12 cellular contexts compared by ENCODE assay signal in the genomic region with DNA sequence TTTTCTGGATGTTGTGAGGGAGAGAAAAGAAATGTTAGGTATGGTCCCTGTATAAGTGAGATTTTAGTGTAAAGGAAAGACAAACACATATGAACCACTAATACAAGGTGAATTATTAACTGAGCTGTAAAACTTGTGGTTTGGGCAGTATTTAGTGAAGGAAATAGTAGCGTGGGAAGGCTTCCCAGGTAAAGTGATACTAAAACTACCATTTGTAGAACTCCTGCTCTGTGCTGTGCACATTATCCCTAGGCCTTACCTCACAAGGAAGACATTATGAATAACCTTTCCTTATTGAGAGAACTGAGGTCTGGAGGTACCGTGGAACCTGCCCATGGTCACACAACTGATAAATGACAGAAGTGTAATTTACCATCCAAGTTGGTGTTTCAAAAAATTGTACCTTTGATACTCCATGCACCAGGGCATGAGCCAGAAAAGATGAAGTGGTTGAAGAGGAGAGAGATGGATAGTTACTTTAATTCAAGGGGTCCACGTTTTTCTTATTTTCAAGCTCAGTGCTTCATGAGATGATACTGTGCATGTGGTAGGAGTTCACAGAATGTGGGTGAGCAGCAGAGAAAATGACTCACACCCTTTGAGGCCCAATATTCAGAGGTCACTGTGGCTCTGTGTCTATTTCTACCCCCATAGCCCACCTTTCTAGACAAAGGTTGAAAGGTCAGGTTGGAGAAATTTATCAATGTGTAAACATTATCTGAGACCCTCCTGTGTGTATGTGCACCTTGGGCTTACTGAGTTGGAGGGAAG. TPM values are rescaled to one million over a fixed set of nuclear protein-coding genes. Genes with fewer than 3 reads are reported as not detected.
DNase-seq lines count a peak whose midpoint lies in the region; ATAC-seq and TF ChIP-seq lines count a peak whose summit lies in the region.
"Had no signal": no experiment of that assay in that cellular context is flagged by ENCODE, and none has a peak within 500 bp of the region (broad histone marks: within the 10 kb centered on the region; RNA-seq: fewer than 3 reads in every experiment).

No MANE protein-coding gene starts in this region.

- TF ChIP-seq POLR2A in gastrocnemius medialis (IDR thresholded peaks at IDR 0.05), result no peak

- CTCF ChIA-PET in WTC11 (lab: Charles Lee) (no interaction called here), A673 (lab: Charles Lee) (no interaction called here)

- H3K4me1 Mint-ChIP-seq in WTC11, result no peaks in the 10 kb centered on the region

- H3K27ac Mint-ChIP-seq in WTC11, result no peak overlapping the region
- H3K27ac Mint-ChIP-seq: activated naive CD8-positive, alpha-beta T cell had no signal

- ATAC-seq in GM18498 (IDR thresholded peaks at IDR 0.05; ENCODE audit: unreplicated experiment) (peak; percentile 59), GM19395 (IDR thresholded peaks at IDR 0.05; ENCODE audit: unreplicated experiment) (peak; percentile 49), HG02763 (IDR thresholded peaks at IDR 0.05; ENCODE audit: unreplicated experiment) (peak; percentile 59), HG03469 (IDR thresholded peaks at IDR 0.05; ENCODE audit: unreplicated experiment) (peak; percentile 35), WTC11 (no peak), gastrocnemius medialis (no peak)

- H3K4me3 Mint-ChIP-seq in WTC11, result no peak overlapping the region
- H3K4me3 Mint-ChIP-seq: activated naive CD8-positive, alpha-beta T cell had no signal

- no peak overlapping the region for H3K4me3 ChIP-seq in gastrocnemius medialis
- H3K4me3 ChIP-seq in A673 (ENCODE audit: low read depth, low read length, poor library complexity, severe bottlenecking), result no peak overlapping the region
- H3K4me3 ChIP-seq: right atrium auricular region had no signal

- H3K4me1 ChIP-seq in gastrocnemius medialis (no peaks in the 10 kb centered on the region), A673 (ENCODE audit: insufficient read depth, low read length, poor library complexity, severe bottlenecking) (no peaks in the 10 kb centered on the region)
- H3K4me1 ChIP-seq: right atrium auricular region had no signal

- no TSS peak for BruUV-seq in A673 (replicated peaks; lab: Mats Ljungman, UMichigan)

- H3K27ac ChIP-seq in gastrocnemius medialis (no peak overlapping the region), A673 (ENCODE audit: low read depth, low read length, poor library complexity, severe bottlenecking) (no peak overlapping the region)
- H3K27ac ChIP-seq: right atrium auricular region had no signal

- no peaks in the 10 kb centered on the region for H3K27me3 Mint-ChIP-seq in WTC11 (ENCODE audit: low read depth)
- H3K27me3 Mint-ChIP-seq: activated naive CD8-positive, alpha-beta T cell had no signal

- H3K36me3 Mint-ChIP-seq in WTC11, result no peaks in the 10 kb centered on the region
- H3K36me3 Mint-ChIP-seq: activated naive CD8-positive, alpha-beta T cell had no signal

- H3K9me3 Mint-ChIP-seq in WTC11, result no peaks in the 10 kb centered on the region

- H3K36me3 ChIP-seq in gastrocnemius medialis (no peaks in the 10 kb centered on the region), A673 (ENCODE audit: insufficient read depth, low read length, poor library complexity, severe bottlenecking) (no peaks in the 10 kb centered on the region)
- H3K36me3 ChIP-seq: right atrium auricular region had no signal

- DNase-seq in WTC11 (ENCODE audit: low spot score) (no peak), gastrocnemius medialis (no peak), A673 (ENCODE audit: low spot score) (no peak), SHP77 (lab: John Stamatoyannopoulos, UW) (no peak)
- DNase-seq: activated CD4-positive, alpha-beta T cell treated with anti-CD3 and anti-CD28 coated beads, Interleukin-2, amount 50 U/mL, for 48 hours; NCI-H1092 had no signal

- intact Hi-C loops in gastrocnemius medialis (cut with DNase I; ENCODE audit: low total_unique reads) (no loop called here), A673 (cut with micrococcal nuclease; ENCODE audit: unreplicated experiment) (no loop called here)

- TF ChIP-seq CTCF in WTC11 (IDR thresholded peaks at IDR 0.05) (no peak), gastrocnemius medialis (IDR thresholded peaks at IDR 0.05 in 4 of 5, conservative IDR thresholded peaks at IDR 0.05 in 1 of 5) (no peak), A673 (conservative IDR thresholded peaks at IDR 0.05; ENCODE audit: low read depth, low read length) (no peak)

- H3K9me3 ChIP-seq in gastrocnemius medialis (no peaks in the 10 kb centered on the region), A673 (ENCODE audit: low read depth, low read length, poor library complexity, severe bottlenecking) (no peaks in the 10 kb centered on the region)
- H3K9me3 ChIP-seq: right atrium auricular region had no signal

- POLR2A ChIA-PET in WTC11 (lab: Charles Lee) (no interaction called here), A673 (lab: Charles Lee; ENCODE audit: low non-redundant PET) (no interaction called here)

- H3K27me3 ChIP-seq in gastrocnemius medialis (peaks cover 0 to 2% (median 0%) of the 10 kb centered on the region in 3 donors), A673 (replicated peaks; ENCODE audit: insufficient read depth, low read depth, low read length, poor library complexity) (no peaks in the 10 kb centered on the region)
- H3K27me3 ChIP-seq: right atrium auricular region had no signal

- in situ Hi-C loops in gastrocnemius medialis (cut with MboI; ENCODE audit: low sequenced_read_pairs in 4 of 4), result no loop called here

TF ChIP-seq in WTC11, 78 proteins besides CTCF, POLR2A, EP300 and RAD21 (continues in another document):
- TF ChIP-seq, protein P1, sequence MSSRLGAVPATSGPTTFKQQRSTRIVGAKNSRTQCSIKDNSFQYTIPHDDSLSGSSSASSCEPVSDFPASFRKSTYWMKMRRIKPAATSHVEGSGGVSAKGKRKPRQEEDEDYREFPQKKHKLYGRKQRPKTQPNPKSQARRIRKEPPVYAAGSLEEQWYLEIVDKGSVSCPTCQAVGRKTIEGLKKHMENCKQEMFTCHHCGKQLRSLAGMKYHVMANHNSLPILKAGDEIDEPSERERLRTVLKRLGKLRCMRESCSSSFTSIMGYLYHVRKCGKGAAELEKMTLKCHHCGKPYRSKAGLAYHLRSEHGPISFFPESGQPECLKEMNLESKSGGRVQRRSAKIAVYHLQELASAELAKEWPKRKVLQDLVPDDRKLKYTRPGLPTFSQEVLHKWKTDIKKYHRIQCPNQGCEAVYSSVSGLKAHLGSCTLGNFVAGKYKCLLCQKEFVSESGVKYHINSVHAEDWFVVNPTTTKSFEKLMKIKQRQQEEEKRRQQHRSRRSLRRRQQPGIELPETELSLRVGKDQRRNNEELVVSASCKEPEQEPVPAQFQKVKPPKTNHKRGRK (CRISPR knock-in tag; IDR thresholded peaks at IDR 0.05; ENCODE audit: borderline replicate concordance), result no peak
- TF ChIP-seq, protein P2, sequence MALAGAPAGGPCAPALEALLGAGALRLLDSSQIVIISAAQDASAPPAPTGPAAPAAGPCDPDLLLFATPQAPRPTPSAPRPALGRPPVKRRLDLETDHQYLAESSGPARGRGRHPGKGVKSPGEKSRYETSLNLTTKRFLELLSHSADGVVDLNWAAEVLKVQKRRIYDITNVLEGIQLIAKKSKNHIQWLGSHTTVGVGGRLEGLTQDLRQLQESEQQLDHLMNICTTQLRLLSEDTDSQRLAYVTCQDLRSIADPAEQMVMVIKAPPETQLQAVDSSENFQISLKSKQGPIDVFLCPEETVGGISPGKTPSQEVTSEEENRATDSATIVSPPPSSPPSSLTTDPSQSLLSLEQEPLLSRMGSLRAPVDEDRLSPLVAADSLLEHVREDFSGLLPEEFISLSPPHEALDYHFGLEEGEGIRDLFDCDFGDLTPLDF (CRISPR knock-in tag; IDR thresholded peaks at IDR 0.05), result no peak
- no peak for TF ChIP-seq TEAD1 (CRISPR knock-in tag; IDR thresholded peaks at IDR 0.05)
- no peak for TF ChIP-seq IRF2 (CRISPR knock-in tag; IDR thresholded peaks at IDR 0.05; ENCODE audit: borderline replicate concordance, low read depth)
- TF ChIP-seq, protein P3, sequence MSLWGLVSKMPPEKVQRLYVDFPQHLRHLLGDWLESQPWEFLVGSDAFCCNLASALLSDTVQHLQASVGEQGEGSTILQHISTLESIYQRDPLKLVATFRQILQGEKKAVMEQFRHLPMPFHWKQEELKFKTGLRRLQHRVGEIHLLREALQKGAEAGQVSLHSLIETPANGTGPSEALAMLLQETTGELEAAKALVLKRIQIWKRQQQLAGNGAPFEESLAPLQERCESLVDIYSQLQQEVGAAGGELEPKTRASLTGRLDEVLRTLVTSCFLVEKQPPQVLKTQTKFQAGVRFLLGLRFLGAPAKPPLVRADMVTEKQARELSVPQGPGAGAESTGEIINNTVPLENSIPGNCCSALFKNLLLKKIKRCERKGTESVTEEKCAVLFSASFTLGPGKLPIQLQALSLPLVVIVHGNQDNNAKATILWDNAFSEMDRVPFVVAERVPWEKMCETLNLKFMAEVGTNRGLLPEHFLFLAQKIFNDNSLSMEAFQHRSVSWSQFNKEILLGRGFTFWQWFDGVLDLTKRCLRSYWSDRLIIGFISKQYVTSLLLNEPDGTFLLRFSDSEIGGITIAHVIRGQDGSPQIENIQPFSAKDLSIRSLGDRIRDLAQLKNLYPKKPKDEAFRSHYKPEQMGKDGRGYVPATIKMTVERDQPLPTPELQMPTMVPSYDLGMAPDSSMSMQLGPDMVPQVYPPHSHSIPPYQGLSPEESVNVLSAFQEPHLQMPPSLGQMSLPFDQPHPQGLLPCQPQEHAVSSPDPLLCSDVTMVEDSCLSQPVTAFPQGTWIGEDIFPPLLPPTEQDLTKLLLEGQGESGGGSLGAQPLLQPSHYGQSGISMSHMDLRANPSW (CRISPR knock-in tag; conservative IDR thresholded peaks at IDR 0.05; ENCODE audit: low read depth), result no peak
- TF ChIP-seq EMX1 (CRISPR knock-in tag; IDR thresholded peaks at IDR 0.05), result no peak
- TF ChIP-seq, protein P4, sequence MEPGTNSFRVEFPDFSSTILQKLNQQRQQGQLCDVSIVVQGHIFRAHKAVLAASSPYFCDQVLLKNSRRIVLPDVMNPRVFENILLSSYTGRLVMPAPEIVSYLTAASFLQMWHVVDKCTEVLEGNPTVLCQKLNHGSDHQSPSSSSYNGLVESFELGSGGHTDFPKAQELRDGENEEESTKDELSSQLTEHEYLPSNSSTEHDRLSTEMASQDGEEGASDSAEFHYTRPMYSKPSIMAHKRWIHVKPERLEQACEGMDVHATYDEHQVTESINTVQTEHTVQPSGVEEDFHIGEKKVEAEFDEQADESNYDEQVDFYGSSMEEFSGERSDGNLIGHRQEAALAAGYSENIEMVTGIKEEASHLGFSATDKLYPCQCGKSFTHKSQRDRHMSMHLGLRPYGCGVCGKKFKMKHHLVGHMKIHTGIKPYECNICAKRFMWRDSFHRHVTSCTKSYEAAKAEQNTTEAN (CRISPR knock-in tag; IDR thresholded peaks at IDR 0.05), result no peak
- no peak for TF ChIP-seq NR3C1 (CRISPR knock-in tag; conservative IDR thresholded peaks at IDR 0.05; ENCODE audit: low read depth)

RNA-seq across cellular contexts. Expression of a gene that starts 2.6 kb away (rescaled TPM):
- total RNA-seq in WTC11 (2021) (0.24 to 0.41 TPM (median 0.25 TPM) in 3 replicates), gastrocnemius medialis (10 to 100 TPM; 17.8 to 39.1 (median 28.4) TPM), A673 (2021) (not detected in 2 replicates)

Comparison
In these comparisons a context has a peak if more than half of its experiments do, and no peak if none do; other contexts are left out.
1. ATAC-seq: peak in GM18498 (single experiment), GM19395 (single experiment), HG02763 (single experiment) and HG03469 (single experiment); none in WTC11 (single experiment) and gastrocnemius medialis (0 of 2).
2. RNA of a gene that starts 2.6 kb away (total RNA-seq): 17.8 to 39.1 TPM in gastrocnemius medialis; 0.24 to 0.41 TPM in WTC11 and not detected in A673; every median in the first group is over 10 times any median in the second.